In genomic region chr21:34844924-34845238, GRCh38 we compare ENCODE assay signal across 9 cellular contexts.
DNase-seq lines count a peak whose midpoint lies in the region; ATAC-seq and TF ChIP-seq lines count a peak whose summit lies in the region.
"Had no signal": no experiment of that assay in that cellular context is flagged by ENCODE, and none has a peak within 500 bp of the region (broad histone marks: within the 10 kb centered on the region; RNA-seq: fewer than 3 reads in every experiment).

No MANE protein-coding gene starts in this region.

- peaks cover 70% of the 10 kb centered on the region for H3K4me1 ChIP-seq in ACC112 (ENCODE audit: control insufficient read depth, insufficient read depth, low read length, unreplicated experiment)
- peaks cover 22% of the 10 kb centered on the region for H3K4me1 ChIP-seq in CD8-positive, alpha-beta memory T cell (ENCODE audit: insufficient read depth, low read length)

- peaks cover 50% of the 10 kb centered on the region for H3K79me2 ChIP-seq in ACC112 (ENCODE audit: control insufficient read depth, insufficient read depth, low read length, unreplicated experiment)

- H3K36me3 ChIP-seq in ACC112 (ENCODE audit: insufficient read depth, low read length): peaks cover 60% of the 10 kb centered on the region
- H3K36me3 ChIP-seq in CD8-positive, alpha-beta memory T cell (ENCODE audit: insufficient read depth, low read length): peaks cover 21% of the 10 kb centered on the region

- H3K4me1 Mint-ChIP-seq in activated B cell treated with CpG ODN at 0.5 μM for 24 hours (peaks cover 36% of the 10 kb centered on the region), mesothelial cell of epicardium (peaks cover 40% of the 10 kb centered on the region)
- peaks cover 48 to 65% (median 58%) of the 10 kb centered on the region in 3 donors for H3K4me1 Mint-ChIP-seq in CD8-positive, alpha-beta memory T cell

- no peak for ATAC-seq in activated B cell treated with CpG ODN at 0.5 μM for 24 hours (ENCODE audit: low read depth)

- peaks cover 45% of the 10 kb centered on the region for H3K36me3 Mint-ChIP-seq in activated B cell treated with CpG ODN at 0.5 μM for 24 hours (ENCODE audit: low read depth)
- H3K36me3 Mint-ChIP-seq in mesothelial cell of epicardium: no peaks in the 10 kb centered on the region
- peaks cover 4 to 67% (median 8%) of the 10 kb centered on the region in 3 donors for H3K36me3 Mint-ChIP-seq in CD8-positive, alpha-beta memory T cell

- intact Hi-C loops in activated B cell treated with CpG ODN at 0.5 μM for 24 hours (cut with micrococcal nuclease): loop anchor here (1.0 to 2.0 kb wide), 3 partner anchors 20 to 44 kb away; no protein-coding TSS in a partner anchor

- CTCF ChIA-PET in activated B cell treated with CpG ODN at 0.5 μM for 24 hours (lab: Charles Lee): no interaction called here
- CTCF ChIA-PET in CD8-positive, alpha-beta memory T cell (lab: Charles Lee): no interaction called here

- no peaks in the 10 kb centered on the region for H3K9me3 Mint-ChIP-seq in activated B cell treated with CpG ODN at 0.5 μM for 24 hours
- H3K9me3 Mint-ChIP-seq in mesothelial cell of epicardium: no peaks in the 10 kb centered on the region
- H3K9me3 Mint-ChIP-seq in CD8-positive, alpha-beta memory T cell: no peaks in the 10 kb centered on the region

- no peak for DNase-seq in NB4 (ENCODE audit: low read depth)
- no peak for DNase-seq in activated B cell treated with CpG ODN at 0.5 μM for 24 hours
- DNase-seq in mesothelial cell of epicardium (ENCODE audit: low spot score in 2 of 2, unreplicated experiment in 2 of 2): no peak
- DNase-seq in HT-29 (ENCODE audit: low spot score): no peak
- no peak for DNase-seq in CD8-positive, alpha-beta memory T cell
- no peak for DNase-seq in hippocampal formation (lab: John Stamatoyannopoulos, UW)
- DNase-seq in NCI-H1436 treated with DMSO at 0.1 percent for 48 hours (lab: John Stamatoyannopoulos, UW): no peak
- DNase-seq: stimulated activated CD4-positive, alpha-beta T cell treated with anti-CD3 and anti-CD28 coated beads, Interleukin-4, amount 100 ng/mL, for 24 hours had no signal

- no peaks in the 10 kb centered on the region for H3K27me3 Mint-ChIP-seq in activated B cell treated with CpG ODN at 0.5 μM for 24 hours
- no peaks in the 10 kb centered on the region for H3K27me3 Mint-ChIP-seq in mesothelial cell of epicardium (ENCODE audit: low read depth)
- peaks cover 0 to 1% of the 10 kb centered on the region in 2 donors for H3K27me3 Mint-ChIP-seq in CD8-positive, alpha-beta memory T cell

- H3K4me3 Mint-ChIP-seq in activated B cell treated with CpG ODN at 0.5 μM for 24 hours (peak overlapping the region; percentile 15), mesothelial cell of epicardium (no peak overlapping the region)
- H3K4me3 Mint-ChIP-seq in CD8-positive, alpha-beta memory T cell: peak overlapping the region in 2 of 7 donors; percentile 36 to 50

- H3K27me3 ChIP-seq in ACC112 (ENCODE audit: insufficient read depth, low read length): no peaks in the 10 kb centered on the region
- no peaks in the 10 kb centered on the region for H3K27me3 ChIP-seq in CD8-positive, alpha-beta memory T cell (ENCODE audit: insufficient read depth, low read length, poor library complexity, severe bottlenecking)

- peak overlapping the region; percentile 94 for H3K27ac ChIP-seq in ACC112 (ENCODE audit: low read depth, low read length)
- no peak overlapping the region for H3K27ac ChIP-seq in CD8-positive, alpha-beta memory T cell (ENCODE audit: low read depth, low read length)

- H2AFZ ChIP-seq in ACC112 (ENCODE audit: low read length, unreplicated experiment): no peak overlapping the region

- no peak for TF ChIP-seq CTCF in NB4 (IDR thresholded peaks at IDR 0.05; ENCODE audit: low read depth, low read length)
- TF ChIP-seq CTCF in activated B cell treated with CpG ODN at 0.5 μM for 24 hours (IDR thresholded peaks at IDR 0.05): no peak
- no peak for TF ChIP-seq CTCF in mesothelial cell of epicardium (IDR thresholded peaks at IDR 0.05; ENCODE audit: unreplicated experiment)

- TF ChIP-seq POLR2A in NB4 (IDR thresholded peaks at IDR 0.05; ENCODE audit: extremely low read depth, insufficient read length): peak; percentile 23

- no peaks in the 10 kb centered on the region for H3K9me3 ChIP-seq in CD8-positive, alpha-beta memory T cell (ENCODE audit: low read length)

- POLR2A ChIA-PET in activated B cell treated with CpG ODN at 0.5 μM for 24 hours (lab: Charles Lee): interaction anchor here (1.6 to 2.4 kb wide), 3 partner anchors 20 to 44 kb away, joined by 13 to 24 read pairs (median 17); no protein-coding TSS in a partner anchor
- POLR2A ChIA-PET in CD8-positive, alpha-beta memory T cell (lab: Charles Lee): no interaction called here

- H3K4me3 ChIP-seq in ACC112 (ENCODE audit: low read depth, low read length): no peak overlapping the region
- H3K4me3 ChIP-seq in NB4 (ENCODE audit: low read depth, low read length): no peak overlapping the region
- no peak overlapping the region for H3K4me3 ChIP-seq in CD8-positive, alpha-beta memory T cell (ENCODE audit: low read length)

- peak overlapping the region; percentile 60 for H3K27ac Mint-ChIP-seq in activated B cell treated with CpG ODN at 0.5 μM for 24 hours
- peak overlapping the region; percentile 92 for H3K27ac Mint-ChIP-seq in mesothelial cell of epicardium
- peak overlapping the region in 2 of 8 donors; percentile 63 to 64 for H3K27ac Mint-ChIP-seq in CD8-positive, alpha-beta memory T cell
